ENCODE assay signal across 8 cellular contexts in genomic region chr1:153422450-153423068, GRCh38. TPM values are rescaled to one million over a fixed set of nuclear protein-coding genes. Genes with fewer than 3 reads are reported as not detected.
A peak's percentile ranks its signal among the peaks of the same experiment; 100 is the strongest.
DNase-seq lines count a peak whose midpoint lies in the region; ATAC-seq, FAIRE-seq and TF ChIP-seq lines count a peak whose summit lies in the region.

No MANE protein-coding gene starts in this region.

- intact Hi-C loops in OCI-LY7 (cut with micrococcal nuclease; ENCODE audit: unreplicated experiment) (no loop called here), pancreas (cut with DNase I) (no loop called here)

- BruUV-seq in OCI-LY7 (replicated peaks; lab: Mats Ljungman, UMichigan) = no TSS peak

- TF ChIP-seq CTCF in GM10248 (IDR thresholded peaks at IDR 0.05; ENCODE audit: control extremely low read depth, extremely low read depth, low read depth, missing control alignments) = no peak
- TF ChIP-seq CTCF in OCI-LY7 (conservative IDR thresholded peaks at IDR 0.05; ENCODE audit: low read length) = no peak
- TF ChIP-seq CTCF in pancreas (IDR thresholded peaks at IDR 0.05) = no peak

- no peak overlapping the region for H3K27ac ChIP-seq in OCI-LY7 (ENCODE audit: low read depth, low read length, poor library complexity, severe bottlenecking)
- no peak overlapping the region for H3K27ac ChIP-seq in pancreas

- H3K4me1 ChIP-seq in OCI-LY7 (ENCODE audit: insufficient read depth, low read length, poor library complexity, severe bottlenecking) = no peaks in the 10 kb centered on the region
- no peaks in the 10 kb centered on the region for H3K4me1 ChIP-seq in pancreas

- H3K4me3 ChIP-seq in OCI-LY7 (ENCODE audit: low read depth, low read length, poor library complexity, severe bottlenecking) (no peak overlapping the region), pancreas (no peak overlapping the region)

- H3K79me2 ChIP-seq in OCI-LY7 (ENCODE audit: insufficient read depth, low read depth, low read length) = no peaks in the 10 kb centered on the region

- H3K9me3 ChIP-seq in OCI-LY7 (ENCODE audit: low read length) (no peaks in the 10 kb centered on the region), pancreas (no peaks in the 10 kb centered on the region)

- POLR2A ChIA-PET in GM10248 (lab: Yijun Ruan, JAX) = no interaction called here
- POLR2A ChIA-PET in OCI-LY7 (lab: Charles Lee) = no interaction called here

- no peaks in the 10 kb centered on the region for H3K27me3 ChIP-seq in pancreas

- DNase-seq in GM10248 (ENCODE audit: extremely low spot score) (peak; percentile 48), OCI-LY7 (ENCODE audit: low spot score) (peak; percentile 64), activated T-cell treated with anti-CD3 and anti-CD28 coated beads for 1 hour (ENCODE audit: low read depth) (peak; percentile 54), fibroblast of the conjunctiva (ENCODE audit: low read depth) (peak; percentile 26), pancreas (peak; percentile 48 to 84 (median 73)), ureter (ENCODE audit: low spot score) (peak; percentile 70), DMS153 treated with DMSO at 0.1 percent for 48 hours (lab: John Stamatoyannopoulos, UW; ENCODE audit: unreplicated experiment) (no peak)

- no peaks in the 10 kb centered on the region for H3K9me2 ChIP-seq in OCI-LY7 (ENCODE audit: insufficient read depth, low read length)

- CTCF ChIA-PET in GM10248 (lab: Yijun Ruan, JAX) = no interaction called here
- CTCF ChIA-PET in OCI-LY7 (lab: Charles Lee; ENCODE audit: unreplicated experiment) = no interaction called here

- H2AFZ ChIP-seq in OCI-LY7 (ENCODE audit: low read length) = no peak overlapping the region

- 5 to 8% methylated on average over 6 of the region's 6 CpGs for WGBS in pancreas, 2 donors

- H3K36me3 ChIP-seq in OCI-LY7 (ENCODE audit: insufficient read depth, low read length) (no peaks in the 10 kb centered on the region), pancreas (no peaks in the 10 kb centered on the region)

- FAIRE-seq in pancreas (lab: Jason Lieb, UNC) = peak; percentile 47

- ATAC-seq in pancreas (peak; percentile 64 to 90 (median 77)), HG03565 (IDR thresholded peaks at IDR 0.05; ENCODE audit: unreplicated experiment) (no peak)

- no peaks in the 10 kb centered on the region for H4K20me1 ChIP-seq in OCI-LY7 (ENCODE audit: insufficient read depth, low read length)

- no peak overlapping the region for H3K4me2 ChIP-seq in OCI-LY7 (ENCODE audit: low read length)

RNA-seq across cellular contexts. Expression of gene S100A7A, which starts 6.2 kb away (rescaled TPM):
- total RNA-seq in OCI-LY7 (2014; rRNA removed; shearing (Covaris generic)) = not detected in 2 replicates
- total RNA-seq in OCI-LY7 (2022) = not detected in 2 replicates
- not detected for total RNA-seq in pancreas
- polyA plus RNA-seq in pancreas = not detected
- not detected for total RNA-seq in ureter

RNA-seq across cellular contexts. Expression of gene S100A8, which starts 31.7 kb away (rescaled TPM):
- total RNA-seq in OCI-LY7 (2014; rRNA removed; shearing (Covaris generic)) = not detected in 2 replicates
- not detected in 2 replicates for total RNA-seq in OCI-LY7 (2022)
- 10 to 100 TPM in 3 of 6 donors, 1 to 10 TPM in 3; 2.0 to 36.1 (median 12.1) TPM for total RNA-seq in pancreas
- 10 to 100 TPM; 26.1 to 41.9 TPM for polyA plus RNA-seq in pancreas
- total RNA-seq in ureter = 31.6 TPM

RNA-seq across cellular contexts. Expression of gene S100A7, which starts 37.9 kb away (rescaled TPM):
- total RNA-seq in OCI-LY7 (2014; rRNA removed; shearing (Covaris generic)) = not detected in 2 replicates
- total RNA-seq in OCI-LY7 (2022) (not detected in 2 replicates), pancreas (not detected), ureter (not detected)
- not detected for polyA plus RNA-seq in pancreas

RNA-seq across cellular contexts. Expression of gene S100A12, which starts 47.1 kb away (rescaled TPM):
- not detected in 2 replicates for total RNA-seq in OCI-LY7 (2014; rRNA removed; shearing (Covaris generic))
- total RNA-seq in OCI-LY7 (2022) = not detected in 2 replicates
- total RNA-seq in pancreas = 1 to 10 TPM in 3 of 6 donors, under 1 TPM in 2, not detected in 1; 0.44 to 3.3 (median 1.1) TPM
- polyA plus RNA-seq in pancreas = 1 to 10 TPM; 2.6 to 5.2 TPM
- not detected for total RNA-seq in ureter
